In the genomic region with DNA sequence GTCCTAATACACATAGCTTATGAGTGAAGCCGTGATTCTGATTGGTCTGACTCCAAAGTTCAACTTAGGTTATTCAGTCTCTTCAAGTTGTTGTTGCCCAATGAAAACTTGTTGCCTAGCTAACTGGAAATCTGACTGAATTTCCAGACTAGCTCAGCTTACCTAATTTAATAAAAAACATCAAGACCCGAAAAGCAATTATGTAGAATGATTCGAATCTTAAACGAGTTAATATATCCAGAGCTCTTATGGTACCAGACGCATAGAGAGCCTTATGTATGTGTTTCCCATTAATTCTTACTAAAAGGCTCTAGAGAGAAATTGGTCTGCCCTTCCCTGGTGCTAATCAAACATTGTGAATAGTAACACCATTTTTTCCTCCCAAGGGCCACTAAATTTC, we compare ENCODE assay signal across 24 cellular contexts.
DNase-seq lines count a peak whose midpoint lies in the region; ATAC-seq and TF ChIP-seq lines count a peak whose summit lies in the region.
"Had no signal": no experiment of that assay in that cellular context is flagged by ENCODE, and none has a peak within 500 bp of the region (broad histone marks: within the 10 kb centered on the region; RNA-seq: fewer than 3 reads in every experiment).

No MANE protein-coding gene starts in this region.

- H3K9ac ChIP-seq in liver (ENCODE audit: low read depth in 1 of 2, low read length in 2 of 2) = no peak overlapping the region
- peak overlapping the region in 2 of 5 donors; percentile 9 to 38 for H3K9ac ChIP-seq in subcutaneous abdominal adipose tissue (ENCODE audit: low read length in 5 of 5)

- no peak for DNase-seq in activated T-cell treated with anti-CD3 and anti-CD28 coated beads, Interleukin-2, amount 50 U/mL, for 72 hours
- no peak for DNase-seq in activated T-cell treated with anti-CD3 and anti-CD28 coated beads, Interleukin-2, amount 50 U/mL, for 1 hour
- no peak for DNase-seq in activated T-helper 1 cell treated with anti-CD3 and anti-CD28 coated beads, Interleukin-12 subunit alpha, Interleukin-12 subunit beta, Interleukin-2, Interleukin-4 antibody, amounts not matched to agents 30 ng/mL and 10 ng/mL and 1 ng/mL, durations not matched to agents 14 hours and 24 hours and 36 hours (ENCODE audit: low spot score)
- DNase-seq in SHP77 (lab: John Stamatoyannopoulos, UW) = no peak
- DNase-seq: ACHN; activated B cell treated with CpG ODN at 0.5 μM for 24 hours; activated CD8-positive, alpha-beta T cell treated with anti-CD3 and anti-CD28 coated beads for 36 hours; activated gamma-delta T cell; CD8-positive, alpha-beta memory T cell; central memory CD4-positive, alpha-beta T cell; cortex of kidney; foreskin keratinocyte; kidney glomerular epithelial cell; NCI-H1092; NCI-H1694; NCI-H748 treated with DMSO at 0.1 percent for 48 hours; nephron progenitor cell; stimulated activated naive CD4-positive, alpha-beta T cell; T-cell; testis had no signal

- TF ChIP-seq CTCF in liver (IDR thresholded peaks at IDR 0.05; ENCODE audit: low read depth, low read length, missing input control) = no peak

- H3K4me1 Mint-ChIP-seq in activated T-cell treated with anti-CD3 and anti-CD28 coated beads, Interleukin-2, amount 50 U/mL, for 72 hours (ENCODE audit: low read depth) = peaks cover 32% of the 10 kb centered on the region
- H3K4me1 Mint-ChIP-seq in activated T-helper 1 cell treated with anti-CD3 and anti-CD28 coated beads, Interleukin-12 subunit alpha, Interleukin-12 subunit beta, Interleukin-2, Interleukin-4 antibody, amounts not matched to agents 30 ng/mL and 10 ng/mL and 1 ng/mL, durations not matched to agents 14 hours and 24 hours and 36 hours (ENCODE audit: low read depth) = peaks cover 1% of the 10 kb centered on the region

- H3K36me3 Mint-ChIP-seq in activated T-cell treated with anti-CD3 and anti-CD28 coated beads, Interleukin-2, amount 50 U/mL, for 72 hours (ENCODE audit: insufficient read depth in 2 of 2) = no peaks in the 10 kb centered on the region
- peaks cover 7% of the 10 kb centered on the region for H3K36me3 Mint-ChIP-seq in activated T-helper 1 cell treated with anti-CD3 and anti-CD28 coated beads, Interleukin-12 subunit alpha, Interleukin-12 subunit beta, Interleukin-2, Interleukin-4 antibody, amounts not matched to agents 30 ng/mL and 10 ng/mL and 1 ng/mL, durations not matched to agents 14 hours and 24 hours and 36 hours (ENCODE audit: low read depth)
- H3K36me3 Mint-ChIP-seq: CD8-positive, alpha-beta memory T cell; T-cell had no signal

- H3K9me3 ChIP-seq in liver (ENCODE audit: control insufficient read depth in 4 of 4, low read length in 3 of 4) (no peaks in the 10 kb centered on the region), subcutaneous abdominal adipose tissue (ENCODE audit: control insufficient read depth in 5 of 5, low read length in 5 of 5) (no peaks in the 10 kb centered on the region)
- H3K9me3 ChIP-seq: testis had no signal

- 80% methylated on average over 5 of the region's 5 CpGs for WGBS in liver

- H3K27ac ChIP-seq in liver (ENCODE audit: low read depth in 1 of 2, low read length in 2 of 2) (peak overlapping the region; percentile 88 to 96), subcutaneous abdominal adipose tissue (ENCODE audit: low read depth, low read length) (peak overlapping the region; percentile 75)
- H3K27ac ChIP-seq: foreskin keratinocyte had no signal

- H3K4me3 Mint-ChIP-seq in activated T-cell treated with anti-CD3 and anti-CD28 coated beads, Interleukin-2, amount 50 U/mL, for 72 hours = peak overlapping the region in 1 of 2 donors; percentile 12
- peak overlapping the region; percentile 28 for H3K4me3 Mint-ChIP-seq in activated T-helper 1 cell treated with anti-CD3 and anti-CD28 coated beads, Interleukin-12 subunit alpha, Interleukin-12 subunit beta, Interleukin-2, Interleukin-4 antibody, amounts not matched to agents 30 ng/mL and 10 ng/mL and 1 ng/mL, durations not matched to agents 14 hours and 24 hours and 36 hours
- H3K4me3 Mint-ChIP-seq: activated B cell treated with CpG ODN at 0.5 μM for 24 hours; activated CD8-positive, alpha-beta T cell treated with anti-CD3 and anti-CD28 coated beads for 36 hours; CD8-positive, alpha-beta memory T cell; nephron progenitor cell; T-cell had no signal

- H3K4me1 ChIP-seq in liver (ENCODE audit: control insufficient read depth in 4 of 4, insufficient read depth in 4 of 4, low read length in 3 of 4) = peaks cover 11 to 26% (median 20%) of the 10 kb centered on the region in 4 donors
- peaks cover 7 to 75% (median 62%) of the 10 kb centered on the region in 5 donors for H3K4me1 ChIP-seq in subcutaneous abdominal adipose tissue (ENCODE audit: control insufficient read depth in 5 of 5, insufficient read depth in 5 of 5, low read length in 5 of 5)

- intact Hi-C loops in activated T-helper 1 cell treated with anti-CD3 and anti-CD28 coated beads, Interleukin-12 subunit alpha, Interleukin-12 subunit beta, Interleukin-2, Interleukin-4 antibody, amounts not matched to agents 30 ng/mL and 10 ng/mL and 1 ng/mL, durations not matched to agents 14 hours and 24 hours and 36 hours (cut with micrococcal nuclease) = loop anchor here (2.0 to 10.0 kb wide), 7 partner anchors 79 to 1035 kb away; no protein-coding TSS in a partner anchor

- H3K9me3 Mint-ChIP-seq in activated T-cell treated with anti-CD3 and anti-CD28 coated beads, Interleukin-2, amount 50 U/mL, for 72 hours = no peaks in the 10 kb centered on the region
- no peaks in the 10 kb centered on the region for H3K9me3 Mint-ChIP-seq in activated T-helper 1 cell treated with anti-CD3 and anti-CD28 coated beads, Interleukin-12 subunit alpha, Interleukin-12 subunit beta, Interleukin-2, Interleukin-4 antibody, amounts not matched to agents 30 ng/mL and 10 ng/mL and 1 ng/mL, durations not matched to agents 14 hours and 24 hours and 36 hours
- H3K9me3 Mint-ChIP-seq: activated B cell treated with CpG ODN at 0.5 μM for 24 hours; activated CD8-positive, alpha-beta T cell treated with anti-CD3 and anti-CD28 coated beads for 36 hours; CD8-positive, alpha-beta memory T cell; nephron progenitor cell; T-cell had no signal

- H3K27me3 Mint-ChIP-seq in activated T-cell treated with anti-CD3 and anti-CD28 coated beads, Interleukin-2, amount 50 U/mL, for 72 hours (ENCODE audit: low read depth) = no peaks in the 10 kb centered on the region
- H3K27me3 Mint-ChIP-seq in activated T-helper 1 cell treated with anti-CD3 and anti-CD28 coated beads, Interleukin-12 subunit alpha, Interleukin-12 subunit beta, Interleukin-2, Interleukin-4 antibody, amounts not matched to agents 30 ng/mL and 10 ng/mL and 1 ng/mL, durations not matched to agents 14 hours and 24 hours and 36 hours (ENCODE audit: insufficient read depth) = no peaks in the 10 kb centered on the region
- H3K27me3 Mint-ChIP-seq: activated B cell treated with CpG ODN at 0.5 μM for 24 hours; activated CD8-positive, alpha-beta T cell treated with anti-CD3 and anti-CD28 coated beads for 36 hours; T-cell had no signal

- H3K4me3 ChIP-seq in liver (ENCODE audit: low read depth in 1 of 3, low read length in 3 of 3) (no peak overlapping the region), subcutaneous abdominal adipose tissue (ENCODE audit: low read depth in 1 of 5, low read length in 5 of 5) (no peak overlapping the region)
- H3K4me3 ChIP-seq: testis had no signal

- TF ChIP-seq RAD21 in liver (IDR thresholded peaks at IDR 0.05) = no peak

- H3K36me3 ChIP-seq in liver (ENCODE audit: control insufficient read depth in 4 of 4, insufficient read depth in 3 of 4, low read depth in 1 of 4, low read length in 3 of 4) = no peaks in the 10 kb centered on the region
- H3K36me3 ChIP-seq in subcutaneous abdominal adipose tissue (ENCODE audit: control insufficient read depth in 5 of 5, insufficient read depth in 5 of 5, low read length in 5 of 5) = no peaks in the 10 kb centered on the region

- peak overlapping the region; percentile 71 for H3K27ac Mint-ChIP-seq in activated T-cell treated with anti-CD3 and anti-CD28 coated beads, Interleukin-2, amount 50 U/mL, for 72 hours
- H3K27ac Mint-ChIP-seq in activated T-helper 1 cell treated with anti-CD3 and anti-CD28 coated beads, Interleukin-12 subunit alpha, Interleukin-12 subunit beta, Interleukin-2, Interleukin-4 antibody, amounts not matched to agents 30 ng/mL and 10 ng/mL and 1 ng/mL, durations not matched to agents 14 hours and 24 hours and 36 hours = peak overlapping the region; percentile 30
- H3K27ac Mint-ChIP-seq: activated B cell treated with CpG ODN at 0.5 μM for 24 hours; activated CD8-positive, alpha-beta T cell treated with anti-CD3 and anti-CD28 coated beads for 36 hours; CD8-positive, alpha-beta memory T cell; nephron progenitor cell; T-cell had no signal

- H3K27me3 ChIP-seq in liver (ENCODE audit: control insufficient read depth in 4 of 4, insufficient read depth in 4 of 4, low read length in 3 of 4) (no peaks in the 10 kb centered on the region), subcutaneous abdominal adipose tissue (ENCODE audit: control insufficient read depth in 5 of 5, insufficient read depth in 4 of 5, low read length in 5 of 5) (no peaks in the 10 kb centered on the region)
- H3K27me3 ChIP-seq: foreskin keratinocyte, testis had no signal

- no peak for ATAC-seq in activated T-cell treated with anti-CD3 and anti-CD28 coated beads, Interleukin-2, amount 50 U/mL, for 72 hours (replicated peaks in 1 of 2)
- ATAC-seq in HG03521 (IDR thresholded peaks at IDR 0.05; ENCODE audit: unreplicated experiment) = no peak
- ATAC-seq: activated CD8-positive, alpha-beta T cell treated with anti-CD3 and anti-CD28 coated beads for 36 hours; esophagus mucosa; foreskin keratinocyte; T-cell had no signal

TF ChIP-seq in liver, 16 proteins besides CTCF, POLR2A, EP300 and RAD21:
- no peak for TF ChIP-seq SP1 (IDR thresholded peaks at IDR 0.05)
- no peak for TF ChIP-seq FOXA2 (IDR thresholded peaks at IDR 0.05)
- TF ChIP-seq, protein P1, sequence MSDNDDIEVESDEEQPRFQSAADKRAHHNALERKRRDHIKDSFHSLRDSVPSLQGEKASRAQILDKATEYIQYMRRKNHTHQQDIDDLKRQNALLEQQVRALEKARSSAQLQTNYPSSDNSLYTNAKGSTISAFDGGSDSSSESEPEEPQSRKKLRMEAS (IDR thresholded peaks at IDR 0.05) = no peak
- TF ChIP-seq RXRA (IDR thresholded peaks at IDR 0.05) = peak; percentile 14 to 47
- peak in 1 of 2 donors; percentile 19 for TF ChIP-seq HNF4A (conservative IDR thresholded peaks at IDR 0.05)
- TF ChIP-seq HNF4G (IDR thresholded peaks at IDR 0.05) = no peak
